ENCODE assay signal across 2 cellular contexts in genomic region chr18:58848685-58849084, GRCh38.
A peak's percentile ranks its signal among the peaks of the same experiment; 100 is the strongest.
TF ChIP-seq lines count a peak whose summit lies in the region.

No MANE protein-coding gene starts in this region.

TF ChIP-seq in IMR-90, 13 proteins besides CTCF, POLR2A, EP300 and RAD21:
- TF ChIP-seq CEBPB (IDR thresholded peaks at IDR 0.05; ENCODE audit: low read depth, low read length), result peak; percentile 69; the same call in 1 of the 2 replicates
- no peak for TF ChIP-seq FOS (IDR thresholded peaks at IDR 0.05; ENCODE audit: low read depth, low read length)
- TF ChIP-seq BHLHE40 (IDR thresholded peaks at IDR 0.05; ENCODE audit: low read depth, low read length), result no peak
- no peak for TF ChIP-seq ELK1 (IDR thresholded peaks at IDR 0.05; ENCODE audit: borderline replicate concordance, low read depth, low read length)
- no peak for TF ChIP-seq RFX5 (IDR thresholded peaks at IDR 0.05; ENCODE audit: low read depth, low read length)

TF ChIP-seq in WTC11, 78 proteins besides CTCF, POLR2A, EP300 and RAD21:
- no peak for TF ChIP-seq ZSCAN18 (CRISPR knock-in tag; IDR thresholded peaks at IDR 0.05)
- no peak for TF ChIP-seq SP1 (CRISPR knock-in tag; conservative IDR thresholded peaks at IDR 0.05)
- TF ChIP-seq PRDM15 (CRISPR knock-in tag; IDR thresholded peaks at IDR 0.05), result no peak
- TF ChIP-seq FOXJ3 (CRISPR knock-in tag; IDR thresholded peaks at IDR 0.05; ENCODE audit: borderline replicate concordance), result no peak
- TF ChIP-seq FOXP4 (CRISPR knock-in tag; IDR thresholded peaks at IDR 0.05), result no peak
- TF ChIP-seq TP53 (CRISPR knock-in tag; IDR thresholded peaks at IDR 0.05), result no peak
- no peak for TF ChIP-seq ATF2 (CRISPR knock-in tag; IDR thresholded peaks at IDR 0.05; ENCODE audit: borderline replicate concordance, low read depth)
- no peak for TF ChIP-seq TEAD4 (CRISPR knock-in tag; IDR thresholded peaks at IDR 0.05)
- TF ChIP-seq PRRX2 (CRISPR knock-in tag; IDR thresholded peaks at IDR 0.05), result no peak
- no peak for TF ChIP-seq ZNF532 (CRISPR knock-in tag; IDR thresholded peaks at IDR 0.05; ENCODE audit: borderline replicate concordance)
- no peak for TF ChIP-seq MLX (CRISPR knock-in tag; IDR thresholded peaks at IDR 0.05)
